5 cellular contexts compared by ENCODE assay signal in the genomic region with DNA sequence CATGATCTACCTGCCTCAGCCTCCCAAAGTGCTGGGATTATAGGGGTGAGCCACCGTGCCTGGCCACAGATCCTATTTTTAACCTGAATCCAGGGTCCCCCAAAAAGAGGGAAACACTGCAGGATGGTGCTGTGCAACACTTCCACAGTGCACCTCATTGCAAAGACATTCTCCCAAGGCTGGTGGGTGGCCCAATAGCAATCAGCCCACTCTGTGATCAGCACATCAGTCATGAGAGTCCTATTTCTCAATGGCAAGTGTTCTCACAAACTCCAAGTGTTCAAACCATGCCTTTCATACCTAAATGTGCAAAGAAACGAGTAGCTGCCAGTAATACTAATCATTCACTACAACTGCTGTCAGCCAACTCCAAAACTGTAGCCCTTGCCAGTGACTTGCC.
"Had no signal": no experiment of that assay in that cellular context is flagged by ENCODE, and none has a peak within 500 bp of the region (broad histone marks: within the 10 kb centered on the region; RNA-seq: fewer than 3 reads in every experiment).

No MANE protein-coding gene starts in this region.

- DNase-seq: IMR-90, KBM-7, KG1 had no signal

- H3K4me3 ChIP-seq: K562 had no signal

- H3K27ac ChIP-seq: HL-60 had no signal
